11 cellular contexts compared by ENCODE assay signal in the genomic region with DNA sequence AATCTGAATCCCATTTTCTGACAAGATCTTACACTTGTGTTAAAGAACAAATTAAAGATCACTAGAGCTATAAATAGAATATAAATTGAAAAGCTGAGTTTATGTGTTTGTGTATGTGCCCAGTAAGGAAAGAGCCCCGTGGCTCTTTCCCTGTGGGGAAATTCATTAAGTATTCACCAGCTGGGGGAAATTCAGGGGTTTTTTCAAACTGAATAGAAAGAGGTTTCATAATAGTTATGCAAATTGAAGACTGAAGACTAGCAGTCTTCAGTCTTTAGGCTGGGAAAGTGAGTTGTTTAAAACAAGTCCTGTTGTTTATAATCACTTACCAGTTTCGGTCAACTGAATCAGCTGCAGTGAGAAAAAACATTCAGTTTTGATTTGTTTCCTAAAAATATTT. TPM values are rescaled to one million over a fixed set of nuclear protein-coding genes. Genes with fewer than 3 reads are reported as not detected.
DNase-seq lines count a peak whose midpoint lies in the region; ATAC-seq and TF ChIP-seq lines count a peak whose summit lies in the region.
"Had no signal": no experiment of that assay in that cellular context is flagged by ENCODE, and none has a peak within 500 bp of the region (broad histone marks: within the 10 kb centered on the region; RNA-seq: fewer than 3 reads in every experiment).

No MANE protein-coding gene starts in this region.

- WGBS in H9 (ENCODE audit: extremely low coverage, insufficient read length, low lambda C conversion rate) = no CpG with 5 or more reads among the region's 2 CpGs

- no peak overlapping the region for H2AK5ac ChIP-seq in H9 (ENCODE audit: insufficient read length, low read length)

- no peak for TF ChIP-seq CTCF in GM12864 (IDR thresholded peaks at IDR 0.05; ENCODE audit: low read depth, low read length, missing control alignments)
- no peak for TF ChIP-seq CTCF in H9 (conservative IDR thresholded peaks at IDR 0.05)

- no peaks in the 10 kb centered on the region for H3K27me3 ChIP-seq in H9 (ENCODE audit: insufficient read depth, low read length)

- no peaks in the 10 kb centered on the region for H3K23me2 ChIP-seq in H9 (ENCODE audit: insufficient read length, low read depth, low read length, poor library complexity, severe bottlenecking)

- peaks cover 9 to 13% of the 10 kb centered on the region in 2 experiments; a peak in 4 of 5 replicates for H3K9me3 Mint-ChIP-seq in H9
- H3K9me3 Mint-ChIP-seq: activated CD4-positive, alpha-beta T cell treated with anti-CD3 and anti-CD28 coated beads, Interleukin-2, amount 10 ng/mL, durations not matched to agents 24 days and 14 days had no signal

- no peaks in the 10 kb centered on the region for H3K9me3 ChIP-seq in H9 (ENCODE audit: control insufficient read depth, low read depth, low read length)

- H2BK120ac ChIP-seq in H9 (ENCODE audit: low read depth, low read length, poor library complexity, severe bottlenecking) = no peak overlapping the region

- no peak overlapping the region for H4K5ac ChIP-seq in H9 (ENCODE audit: insufficient read length, low read depth, low read length)

- no peak overlapping the region for H3K18ac ChIP-seq in H9 (ENCODE audit: insufficient read length, low read depth, low read length)

- no peak overlapping the region for H2BK20ac ChIP-seq in H9 (ENCODE audit: low read depth, low read length, poor library complexity, severe bottlenecking)

- no peak overlapping the region for H3K4ac ChIP-seq in H9 (ENCODE audit: low read depth, low read length)

- H3K56ac ChIP-seq in H9 (ENCODE audit: insufficient read length, low read depth, low read length) = no peak overlapping the region

- no peaks in the 10 kb centered on the region for H4K20me1 ChIP-seq in H9 (ENCODE audit: control insufficient read depth, insufficient read depth, insufficient read length)

- DNase-seq in GM12864 (ENCODE audit: low read depth) (peak; percentile 69), MV-4-11 (lab: John Stamatoyannopoulos, UW) (peak; percentile 60), NCI-H1105 treated with DMSO at 0.1 percent for 48 hours (lab: John Stamatoyannopoulos, UW) (no peak), H9 (no peak), DMS 273 treated with DMSO at 0.1 percent for 48 hours (lab: John Stamatoyannopoulos, UW) (no peak), activated gamma-delta T cell treated with Interleukin-2 at 50 U/mL for 16 hours (no peak)
- DNase-seq: activated CD4-positive, alpha-beta T cell treated with anti-CD3 and anti-CD28 coated beads, Interleukin-2, amount 10 ng/mL, durations not matched to agents 24 days and 14 days; COR-L47 had no signal

- no peak overlapping the region for H3K27ac Mint-ChIP-seq in H9
- H3K27ac Mint-ChIP-seq: activated CD4-positive, alpha-beta T cell treated with anti-CD3 and anti-CD28 coated beads, Interleukin-2, amount 10 ng/mL, durations not matched to agents 24 days and 14 days had no signal

- H3K79me1 ChIP-seq in H9 (ENCODE audit: insufficient read depth, low read depth, low read length, poor library complexity, severe bottlenecking) = no peaks in the 10 kb centered on the region

- peaks cover 6% of the 10 kb centered on the region; the same call in 1 of the 2 replicates for H3K4me1 ChIP-seq in H9 (ENCODE audit: insufficient read depth, low read length)

- H3K4me1 Mint-ChIP-seq in H9 = peaks cover 42 to 59% of the 10 kb centered on the region in 2 experiments
- H3K4me1 Mint-ChIP-seq: activated CD4-positive, alpha-beta T cell treated with anti-CD3 and anti-CD28 coated beads, Interleukin-2, amount 10 ng/mL, durations not matched to agents 24 days and 14 days had no signal

- H3K14ac ChIP-seq in H9 (ENCODE audit: insufficient read depth, low read length) = no peak overlapping the region

- no peak overlapping the region for H4K91ac ChIP-seq in H9 (ENCODE audit: insufficient read length, low read depth, low read length)

- H3K4me3 Mint-ChIP-seq in H9 = no peak overlapping the region
- H3K4me3 Mint-ChIP-seq: activated CD4-positive, alpha-beta T cell treated with anti-CD3 and anti-CD28 coated beads, Interleukin-2, amount 10 ng/mL, durations not matched to agents 24 days and 14 days had no signal

- no peak overlapping the region for H2BK12ac ChIP-seq in H9 (ENCODE audit: insufficient read length, low read depth, low read length)

- no peak overlapping the region for H2BK15ac ChIP-seq in H9 (ENCODE audit: low read depth, low read length)

- H2BK5ac ChIP-seq in H9 (ENCODE audit: insufficient read length, low read length) = no peak overlapping the region

- H2AFZ ChIP-seq in H9 (ENCODE audit: low read length) = no peak overlapping the region

- H3K9ac ChIP-seq in H9 (ENCODE audit: extremely low read depth, insufficient read length, low read length) = no peak overlapping the region

- H4K8ac ChIP-seq in H9 (replicated peaks; ENCODE audit: insufficient read length, low read depth, low read length) = no peak overlapping the region

- peak; percentile 79 for ATAC-seq in GM19351 (IDR thresholded peaks at IDR 0.05; ENCODE audit: unreplicated experiment)
- ATAC-seq in HG02938 (IDR thresholded peaks at IDR 0.05; ENCODE audit: unreplicated experiment) = peak; percentile 90

- H3T11ph ChIP-seq in H9 (ENCODE audit: low read length) = no peak overlapping the region

- H3K23ac ChIP-seq in H9 (ENCODE audit: insufficient read length, low read depth, low read length) = no peak overlapping the region

- H3K36me3 Mint-ChIP-seq in H9 (ENCODE audit: insufficient read depth in 1 of 3, low read depth in 3 of 3) = peaks cover 2 to 28% (median 12%) of the 10 kb centered on the region in 3 experiments; a peak in 5 of 7 replicates

- no peak overlapping the region for H3K27ac ChIP-seq in H9 (ENCODE audit: insufficient read length, low read depth, low read length)

- no peaks in the 10 kb centered on the region; the same call in 1 of the 2 replicates for H3K27me3 Mint-ChIP-seq in H9 (ENCODE audit: low read depth)

- no peak overlapping the region for H3K4me3 ChIP-seq in GM12864 (ENCODE audit: low read depth, low read length)

- no peaks in the 10 kb centered on the region for H3K79me2 ChIP-seq in H9 (ENCODE audit: insufficient read depth, low read length)

- H3K4me2 ChIP-seq in H9 (ENCODE audit: insufficient read depth, insufficient read length, low read length) = no peak overlapping the region

RNA-seq across cellular contexts. Expression of a gene that starts 11.3 kb away (rescaled TPM):
- total RNA-seq in H9 (2021) = not detected in 2 replicates
- total RNA-seq: activated CD4-positive, alpha-beta T cell treated with anti-CD3 and anti-CD28 coated beads, Interleukin-2, amount 10 ng/mL, durations not matched to agents 24 days and 14 days; bronchial epithelial cell had no signal

RNA-seq across cellular contexts. Expression of a gene that starts 29.2 kb away (rescaled TPM):
- total RNA-seq in H9 (2021) = not detected in 2 replicates
- total RNA-seq: activated CD4-positive, alpha-beta T cell treated with anti-CD3 and anti-CD28 coated beads, Interleukin-2, amount 10 ng/mL, durations not matched to agents 24 days and 14 days; bronchial epithelial cell had no signal

RNA-seq across cellular contexts. Expression of a gene that starts 40.0 kb away (rescaled TPM):
- total RNA-seq in H9 (2021) = not detected in 2 replicates
- total RNA-seq: activated CD4-positive, alpha-beta T cell treated with anti-CD3 and anti-CD28 coated beads, Interleukin-2, amount 10 ng/mL, durations not matched to agents 24 days and 14 days; bronchial epithelial cell had no signal

Comparison
In these comparisons a context has a peak if more than half of its experiments do, and no peak if none do; other contexts are left out.
1. DNase-seq: peak in GM12864 (single experiment) and MV-4-11 (single experiment); none in NCI-H1105 treated with DMSO at 0.1 percent for 48 hours (single experiment), H9 (single experiment), DMS 273 treated with DMSO at 0.1 percent for 48 hours (single experiment) and activated gamma-delta T cell treated with Interleukin-2 at 50 U/mL for 16 hours (single experiment).